Comparison of ENCODE assay signal across 8 cellular contexts in the genomic region with DNA sequence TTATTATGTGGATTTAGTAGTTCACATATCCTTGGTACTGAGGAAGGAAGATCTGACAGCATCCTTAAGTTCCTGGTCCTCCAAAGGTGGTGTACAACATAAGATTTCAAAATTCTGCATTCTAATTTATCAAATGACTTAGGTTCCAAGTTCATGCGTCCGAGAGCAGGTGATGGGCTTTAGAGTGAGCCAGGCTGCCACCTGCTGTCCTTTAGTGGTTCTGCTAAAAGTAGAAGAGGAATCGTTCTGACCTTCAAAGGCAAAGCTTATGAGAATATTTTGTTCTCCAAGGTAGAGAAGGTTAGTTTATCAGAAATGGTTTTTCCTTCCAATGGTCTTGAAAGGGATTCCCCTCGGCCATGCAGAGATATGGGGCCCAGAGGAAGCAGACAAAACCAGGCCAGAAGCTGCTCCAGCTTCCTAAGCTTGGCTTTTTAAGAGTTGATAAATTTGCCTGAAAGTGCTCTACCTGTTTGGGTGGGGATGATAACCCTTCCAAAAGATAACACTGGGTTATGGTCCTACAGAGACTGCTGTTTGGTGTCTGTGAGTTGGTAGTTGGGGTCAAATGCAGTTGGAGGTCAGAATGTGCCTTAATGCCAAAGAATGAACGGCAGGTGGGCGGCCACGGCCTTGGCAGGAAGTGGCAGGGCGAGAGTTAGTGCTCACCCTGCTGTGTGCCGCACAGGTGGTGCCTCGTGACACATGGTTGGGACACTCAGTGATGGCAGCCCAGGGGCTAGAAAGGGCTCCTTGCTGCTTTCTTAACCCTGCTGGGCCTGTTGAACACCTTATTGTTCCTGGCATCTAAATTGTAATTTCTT. TPM values are rescaled to one million over a fixed set of nuclear protein-coding genes. Genes with fewer than 3 reads are reported as not detected.
DNase-seq lines count a peak whose midpoint lies in the region; ATAC-seq and TF ChIP-seq lines count a peak whose summit lies in the region.

No MANE protein-coding gene starts in this region.

- peaks cover 10% of the 10 kb centered on the region for H3F3A ChIP-seq in SK-N-SH (replicated peaks; ENCODE audit: insufficient read depth)

- intact Hi-C loops in heart left ventricle (cut with DNase I): loop anchor here (1.0 to 10.0 kb wide), 7 partner anchors 137 to 993 kb away; no protein-coding TSS in a partner anchor

- TF ChIP-seq EP300 in SK-N-SH (IDR thresholded peaks at IDR 0.05; ENCODE audit: borderline replicate concordance in 1 of 2, low read depth in 1 of 2, low read length in 1 of 2): no peak

- 62% methylated on average over 9 of the region's 10 CpGs for WGBS in SK-N-SH (ENCODE audit: low lambda C conversion rate)
- 40 to 47% (median 46%) methylated on average over 10 of the region's 10 CpGs for WGBS in heart left ventricle, 4 donors

- H2AFZ ChIP-seq in DND-41 (ENCODE audit: low read depth, low read length) (no peak overlapping the region), SK-N-SH (ENCODE audit: low read depth) (no peak overlapping the region)

- no peak overlapping the region for H3K4me2 ChIP-seq in DND-41 (ENCODE audit: insufficient read depth, low read length)
- H3K4me2 ChIP-seq in SK-N-SH: no peak overlapping the region

- DNase-seq in DND-41: peak; percentile 66
- peak; percentile 67 for DNase-seq in M059J (ENCODE audit: low read depth)
- DNase-seq in SK-N-SH: peak; percentile 73
- peak; percentile 39 for DNase-seq in activated naive CD8-positive, alpha-beta T cell treated with anti-CD3 and anti-CD28 coated beads, Interleukin-2, amount 50 U/mL, for 16 hours (ENCODE audit: low read depth, low spot score)
- DNase-seq in heart left ventricle: peak in 4 of 5 donors; percentile 62 to 69 (median 66)
- peak; percentile 61 for DNase-seq in retina
- DNase-seq in mesenteric fat pad (ENCODE audit: low spot score): no peak

- TF ChIP-seq POLR2A in heart left ventricle (IDR thresholded peaks at IDR 0.05): no peak

- H3K9ac ChIP-seq in DND-41 (ENCODE audit: low read depth, low read length): no peak overlapping the region
- no peak overlapping the region for H3K9ac ChIP-seq in SK-N-SH

- H3K27ac ChIP-seq in DND-41 (ENCODE audit: low read length) (no peak overlapping the region), SK-N-SH (ENCODE audit: low read depth in 2 of 2, low read length in 1 of 2) (no peak overlapping the region), heart left ventricle (peak overlapping the region in 3 of 12 donors; percentile 12 to 31 (median 30))

- POLR2A ChIA-PET in SK-N-SH (lab: Yijun Ruan, JAX): interaction anchor here (0.8 to 1.6 kb wide), 4 partner anchors 24 to 161 kb away, joined by 3 to 8 read pairs (median 5); a partner anchor contains a TSS

- H3K4me1 ChIP-seq in DND-41 (ENCODE audit: insufficient read depth, low read length): peaks cover 11% of the 10 kb centered on the region
- peaks cover 0 to 15% of the 10 kb centered on the region in 2 experiments; a peak in 1 of 4 replicates for H3K4me1 ChIP-seq in SK-N-SH (ENCODE audit: control insufficient read depth in 1 of 2, insufficient read depth in 2 of 2, low read depth in 1 of 2, low read length in 1 of 2)
- H3K4me1 ChIP-seq in heart left ventricle: peaks cover 8 to 33% (median 21%) of the 10 kb centered on the region in 12 donors

- H3K9me3 ChIP-seq in DND-41 (ENCODE audit: insufficient read depth, low read length, severe bottlenecking) (no peaks in the 10 kb centered on the region), SK-N-SH (no peaks in the 10 kb centered on the region), heart left ventricle (no peaks in the 10 kb centered on the region)

- H4K20me1 ChIP-seq in DND-41 (ENCODE audit: insufficient read depth, low read length) (peaks cover 8% of the 10 kb centered on the region), SK-N-SH (ENCODE audit: insufficient read depth) (no peaks in the 10 kb centered on the region)

- H3K9me2 ChIP-seq in SK-N-SH: no peaks in the 10 kb centered on the region

- peak; percentile 85 for TF ChIP-seq CTCF in DND-41 (IDR thresholded peaks at IDR 0.05; ENCODE audit: borderline replicate concordance, extremely low read depth, low read length, poor library complexity, severe bottlenecking)
- TF ChIP-seq CTCF in SK-N-SH (IDR thresholded peaks at IDR 0.05): peak; percentile 92
- peak; percentile 67 to 88 (median 85) for TF ChIP-seq CTCF in heart left ventricle (IDR thresholded peaks at IDR 0.05)

- H3K27me3 ChIP-seq in DND-41 (ENCODE audit: insufficient read depth, low read length, poor library complexity) (no peaks in the 10 kb centered on the region), SK-N-SH (ENCODE audit: insufficient read depth) (no peaks in the 10 kb centered on the region), heart left ventricle (no peaks in the 10 kb centered on the region)

- no peaks in the 10 kb centered on the region for H3K79me2 ChIP-seq in DND-41 (ENCODE audit: insufficient read depth, low read length)
- no peaks in the 10 kb centered on the region for H3K79me2 ChIP-seq in SK-N-SH (ENCODE audit: insufficient read depth)

- H3K36me3 ChIP-seq in DND-41 (ENCODE audit: insufficient read depth, low read length) (peaks cover 18% of the 10 kb centered on the region; the same call in 1 of the 2 replicates), SK-N-SH (replicated peaks in 1 of 2; ENCODE audit: control insufficient read depth in 1 of 2, insufficient read depth in 2 of 2, low read length in 1 of 2) (peaks cover 0 to 10% of the 10 kb centered on the region in 2 experiments), heart left ventricle (peaks cover 0 to 21% (median 12%) of the 10 kb centered on the region in 9 donors)

- ATAC-seq in DND-41 (ENCODE audit: insufficient read depth, low read depth): 0 out of 3 replicates have a peak, but pooled peaks have one; percentile 10
- ATAC-seq in heart left ventricle: peak in 2 of 4 donors; percentile 26 to 38
- no peak for ATAC-seq in GM19452 (IDR thresholded peaks at IDR 0.05; ENCODE audit: unreplicated experiment)

- H3K4me3 ChIP-seq in DND-41 (ENCODE audit: low read depth in 1 of 2, low read length in 2 of 2) (no peak overlapping the region), SK-N-SH (ENCODE audit: low read depth in 2 of 2, low read length in 1 of 2) (peak overlapping the region in 1 of 2 experiments; percentile 22; a peak in 1 of 4 replicates), heart left ventricle (no peak overlapping the region)

- CTCF ChIA-PET in SK-N-SH (lab: Yijun Ruan, JAX): interaction anchor here (0.5 to 17.5 kb wide), 83 partner anchors 9 to 893 kb away, joined by 3 to 605 read pairs (median 5); a partner anchor contains a TSS

- peak; percentile 94 for TF ChIP-seq RAD21 in SK-N-SH (IDR thresholded peaks at IDR 0.05; ENCODE audit: low read length)

TF ChIP-seq in SK-N-SH, 30 proteins besides CTCF, POLR2A, EP300 and RAD21:
- TF ChIP-seq TEAD4 (IDR thresholded peaks at IDR 0.05; ENCODE audit: borderline replicate concordance, insufficient read depth) (no peak), RXRA (IDR thresholded peaks at IDR 0.05; ENCODE audit: borderline replicate concordance, low read depth) (no peak), FOXM1 (IDR thresholded peaks at IDR 0.05; ENCODE audit: low read depth) (no peak), CHD2 (IDR thresholded peaks at IDR 0.05; ENCODE audit: low read length, partially characterized antibody) (no peak), GATA2 (CRISPR knock-in tag; IDR thresholded peaks at IDR 0.05) (no peak), EZH2phosphoT487 (IDR thresholded peaks at IDR 0.05; ENCODE audit: borderline replicate concordance, low read depth) (no peak), TAF1 (IDR thresholded peaks at IDR 0.05; ENCODE audit: borderline replicate concordance, low read depth, low read length) (no peak), ELF1 (IDR thresholded peaks at IDR 0.05) (no peak), SMC3 (IDR thresholded peaks at IDR 0.05; ENCODE audit: low read depth, low read length) (peak; percentile 97), JUND (IDR thresholded peaks at IDR 0.05) (no peak), SIN3A (IDR thresholded peaks at IDR 0.05; ENCODE audit: borderline replicate concordance, low read depth, low read length) (0 out of 2 replicates have a peak, but pooled peaks have one; percentile 11), NFIC (IDR thresholded peaks at IDR 0.05; ENCODE audit: borderline replicate concordance) (no peak), GABPA (IDR thresholded peaks at IDR 0.05; ENCODE audit: low read depth) (no peak), TCF12 (IDR thresholded peaks at IDR 0.05) (no peak), RCOR1 (IDR thresholded peaks at IDR 0.05; ENCODE audit: low read length) (0 out of 2 replicates have a peak, but pooled peaks have one; percentile 32), YY1 (IDR thresholded peaks at IDR 0.05; ENCODE audit: low read depth) (no peak), FOSL2 (IDR thresholded peaks at IDR 0.05; ENCODE audit: borderline replicate concordance, low read depth) (no peak)
- TF ChIP-seq, protein P1, sequence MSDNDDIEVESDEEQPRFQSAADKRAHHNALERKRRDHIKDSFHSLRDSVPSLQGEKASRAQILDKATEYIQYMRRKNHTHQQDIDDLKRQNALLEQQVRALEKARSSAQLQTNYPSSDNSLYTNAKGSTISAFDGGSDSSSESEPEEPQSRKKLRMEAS (IDR thresholded peaks at IDR 0.05; ENCODE audit: low read depth): no peak
- TF ChIP-seq, protein P2, sequence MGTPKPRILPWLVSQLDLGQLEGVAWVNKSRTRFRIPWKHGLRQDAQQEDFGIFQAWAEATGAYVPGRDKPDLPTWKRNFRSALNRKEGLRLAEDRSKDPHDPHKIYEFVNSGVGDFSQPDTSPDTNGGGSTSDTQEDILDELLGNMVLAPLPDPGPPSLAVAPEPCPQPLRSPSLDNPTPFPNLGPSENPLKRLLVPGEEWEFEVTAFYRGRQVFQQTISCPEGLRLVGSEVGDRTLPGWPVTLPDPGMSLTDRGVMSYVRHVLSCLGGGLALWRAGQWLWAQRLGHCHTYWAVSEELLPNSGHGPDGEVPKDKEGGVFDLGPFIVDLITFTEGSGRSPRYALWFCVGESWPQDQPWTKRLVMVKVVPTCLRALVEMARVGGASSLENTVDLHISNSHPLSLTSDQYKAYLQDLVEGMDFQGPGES (IDR thresholded peaks at IDR 0.05; ENCODE audit: low read depth, low read length): no peak
- TF ChIP-seq, protein P3, sequence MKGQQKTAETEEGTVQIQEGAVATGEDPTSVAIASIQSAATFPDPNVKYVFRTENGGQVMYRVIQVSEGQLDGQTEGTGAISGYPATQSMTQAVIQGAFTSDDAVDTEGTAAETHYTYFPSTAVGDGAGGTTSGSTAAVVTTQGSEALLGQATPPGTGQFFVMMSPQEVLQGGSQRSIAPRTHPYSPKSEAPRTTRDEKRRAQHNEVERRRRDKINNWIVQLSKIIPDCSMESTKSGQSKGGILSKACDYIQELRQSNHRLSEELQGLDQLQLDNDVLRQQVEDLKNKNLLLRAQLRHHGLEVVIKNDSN (IDR thresholded peaks at IDR 0.05; ENCODE audit: borderline replicate concordance, low read depth): no peak

RNA-seq across cellular contexts. Expression of a gene that starts 29.0 kb away (rescaled TPM):
- 0.07 TPM in 1 of 2 replicates, not detected in the other for total RNA-seq in M059J (2014; rRNA removed; shearing (Covaris generic))
- polyA plus RNA-seq in SK-N-SH (2012; rRNA removed): not detected in 2 replicates
- polyA plus RNA-seq in SK-N-SH (2012; cell fraction: cytosol; rRNA removed): not detected in 2 replicates
- 0.07 TPM in 1 of 2 replicates, not detected in the other for polyA plus RNA-seq in SK-N-SH (2012; cell fraction: nucleus; rRNA removed)
- not detected for total RNA-seq in heart left ventricle
- not detected for polyA plus RNA-seq in heart left ventricle
- not detected for total RNA-seq in mesenteric fat pad
